ENCODE assay signal across 8 cellular contexts in the genomic region with DNA sequence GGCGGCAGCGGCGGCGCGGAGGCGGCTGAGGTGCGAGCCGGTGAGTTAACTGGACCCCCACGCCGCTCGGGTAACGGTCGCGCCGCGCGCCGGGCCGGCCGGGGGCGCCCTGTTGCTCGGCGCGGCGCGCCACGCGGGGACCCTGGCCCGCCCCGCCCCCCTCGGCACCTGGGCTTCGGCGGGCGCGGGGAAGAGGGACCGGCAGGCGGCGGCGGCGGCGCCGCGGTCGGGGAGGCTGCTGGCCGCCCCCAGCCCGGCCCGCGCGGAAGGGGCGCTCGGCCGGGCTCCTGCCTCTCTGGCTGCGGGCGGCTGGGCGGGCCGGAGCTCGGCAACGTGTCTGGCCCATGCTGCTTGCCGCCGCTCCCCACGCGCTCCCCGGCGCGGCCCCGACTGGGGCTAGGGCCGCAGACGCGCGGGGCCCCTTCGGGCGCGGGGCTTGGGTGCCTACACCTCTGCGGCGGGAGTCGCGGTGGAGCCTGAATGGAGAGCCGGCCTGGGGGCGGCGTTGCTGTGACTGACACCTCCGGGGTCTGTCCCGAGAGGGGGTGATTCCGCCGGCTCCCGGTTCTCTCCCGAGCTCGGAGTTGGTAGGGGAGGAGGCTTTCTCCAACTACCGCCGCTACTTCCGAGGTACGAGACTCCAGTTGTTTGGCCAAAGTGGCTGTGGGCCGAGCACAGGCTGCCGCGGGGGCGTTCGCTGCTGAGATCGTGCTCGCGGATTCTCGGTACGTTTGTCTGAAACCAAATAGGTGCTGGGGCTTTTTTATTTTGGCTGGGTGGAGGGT. TPM values are rescaled to one million over a fixed set of nuclear protein-coding genes. Genes with fewer than 3 reads are reported as not detected.
DNase-seq lines count a peak whose midpoint lies in the region; ATAC-seq lines count a peak whose summit lies in the region.

No MANE protein-coding gene starts in this region.

- peak overlapping the region; percentile 79 to 96 (median 88) for H3K9ac ChIP-seq in BLaER1 treated with 17β-estradiol and CSF1 and Interleukin-3, amounts not matched to agents 10 nM and 100 nM
- H3K9ac ChIP-seq in neuronal stem cell (ENCODE audit: low read depth, low read length, poor library complexity), result peak overlapping the region; percentile 91

- 0 out of 22 replicates have a peak, but pooled peaks cover 0 to 5% (median 0%) of the 10 kb centered on the region in 11 experiments for H3K27me3 ChIP-seq in BLaER1 treated with 17β-estradiol and CSF1 and Interleukin-3, amounts not matched to agents 10 nM and 100 nM
- H3K27me3 ChIP-seq in neuronal stem cell (ENCODE audit: control insufficient read depth in 3 of 3, insufficient read depth in 3 of 3, low read depth in 1 of 3, low read length in 3 of 3), result peaks cover 0 to 41% (median 0%) of the 10 kb centered on the region in 3 experiments

- H4K8ac ChIP-seq in neuronal stem cell (ENCODE audit: low read depth, low read length), result no peak overlapping the region

- H2BK120ac ChIP-seq in neuronal stem cell (ENCODE audit: low read depth, low read length), result no peak overlapping the region

- H3K4ac ChIP-seq in neuronal stem cell (ENCODE audit: low read length), result no peak overlapping the region

- H2BK15ac ChIP-seq in neuronal stem cell (ENCODE audit: low read length), result peak overlapping the region; percentile 83

- DNase-seq in OCI-M1 (lab: John Stamatoyannopoulos, UW) (peak; percentile 52), foreskin melanocyte (peak; percentile 30), neuronal stem cell (ENCODE audit: low spot score) (peak; percentile 56), ureter (ENCODE audit: low spot score) (peak; percentile 42)
- peak; percentile 75 for DNase-seq in activated effector memory CD4-positive, alpha-beta T cell treated with anti-CD3 and anti-CD28 coated beads, Interleukin-2, amount 50 U/mL, for 16 hours

- no CpG with 5 or more reads among the region's 101 CpGs for WGBS in neuronal stem cell (ENCODE audit: extremely low coverage in 2 of 2, insufficient read length in 2 of 2, insufficient replicate concordance in 1 of 2), 2 donors

- ATAC-seq in GM19035 (IDR thresholded peaks at IDR 0.05; ENCODE audit: unreplicated experiment) (peak; percentile 36), HG03135 (IDR thresholded peaks at IDR 0.05; ENCODE audit: unreplicated experiment) (peak; percentile 34)

- no peak overlapping the region for H2AK5ac ChIP-seq in neuronal stem cell (ENCODE audit: low read depth, low read length)

- no peaks in the 10 kb centered on the region for H3K9me3 ChIP-seq in BLaER1 treated with 17β-estradiol and CSF1 and Interleukin-3, amounts not matched to agents 10 nM and 100 nM (replicated peaks in 1 of 11)
- H3K9me3 ChIP-seq in neuronal stem cell (replicated peaks in 1 of 2; ENCODE audit: control insufficient read depth in 2 of 2, insufficient read depth in 1 of 2, low read depth in 1 of 2, low read length in 2 of 2), result no peaks in the 10 kb centered on the region

- H2AFZ ChIP-seq in neuronal stem cell (ENCODE audit: low read length), result peak overlapping the region; percentile 97

- H3K23ac ChIP-seq in neuronal stem cell (ENCODE audit: low read depth, low read length, poor library complexity), result peak overlapping the region; percentile 8

- peak overlapping the region; percentile 96 for H3K18ac ChIP-seq in neuronal stem cell (ENCODE audit: low read length)

- H4K20me1 ChIP-seq in BLaER1 treated with 17β-estradiol and CSF1 and Interleukin-3, amounts not matched to agents 10 nM and 100 nM, result peaks cover 0 to 51% (median 36%) of the 10 kb centered on the region in 11 experiments; a peak in 15 of 22 replicates

- H4K91ac ChIP-seq in neuronal stem cell (ENCODE audit: low read depth, low read length, poor library complexity), result no peak overlapping the region

- peak overlapping the region; percentile 5 to 92 (median 86); a peak in 21 of 22 replicates for H3K27ac ChIP-seq in BLaER1 treated with 17β-estradiol and CSF1 and Interleukin-3, amounts not matched to agents 10 nM and 100 nM
- H3K27ac ChIP-seq in neuronal stem cell (replicated peaks; ENCODE audit: low read length), result peak overlapping the region; percentile 88

- H3K4me3 ChIP-seq in BLaER1 treated with 17β-estradiol and CSF1 and Interleukin-3, amounts not matched to agents 10 nM and 100 nM, result peak overlapping the region; percentile 79 to 97 (median 92)
- peak overlapping the region; percentile 81 to 99 for H3K4me3 ChIP-seq in neuronal stem cell (ENCODE audit: low read length in 2 of 2)

- H3K14ac ChIP-seq in neuronal stem cell (ENCODE audit: low read length), result peak overlapping the region; percentile 47

- H3K36me3 ChIP-seq in BLaER1 treated with 17β-estradiol and CSF1 and Interleukin-3, amounts not matched to agents 10 nM and 100 nM, result no peaks in the 10 kb centered on the region
- no peaks in the 10 kb centered on the region for H3K36me3 ChIP-seq in neuronal stem cell (replicated peaks in 1 of 2; ENCODE audit: control insufficient read depth in 2 of 2, insufficient read depth in 2 of 2, low read length in 2 of 2)

- peaks cover 21 to 52% (median 46%) of the 10 kb centered on the region in 10 experiments; a peak in 19 of 20 replicates for H3K4me1 ChIP-seq in BLaER1 treated with 17β-estradiol and CSF1 and Interleukin-3, amounts not matched to agents 10 nM and 100 nM
- H3K4me1 ChIP-seq in neuronal stem cell (ENCODE audit: control insufficient read depth in 2 of 2, insufficient read depth in 1 of 2, low read depth in 1 of 2, low read length in 2 of 2), result peaks cover 0 to 7% of the 10 kb centered on the region in 2 donors

- H2BK12ac ChIP-seq in neuronal stem cell (ENCODE audit: low read length), result no peak overlapping the region

- H3K4me2 ChIP-seq in BLaER1 treated with 17β-estradiol and CSF1 and Interleukin-3, amounts not matched to agents 10 nM and 100 nM, result peak overlapping the region; percentile 85 to 95 (median 90)
- peak overlapping the region; percentile 61 for H3K4me2 ChIP-seq in neuronal stem cell (ENCODE audit: insufficient read depth, low read length, poor library complexity, severe bottlenecking)

- H3K79me1 ChIP-seq in neuronal stem cell (ENCODE audit: low read depth, low read length), result peaks cover 2% of the 10 kb centered on the region

- peak overlapping the region; percentile 93 for H2BK5ac ChIP-seq in neuronal stem cell (ENCODE audit: low read length)

RNA-seq across cellular contexts. Expression of a gene that starts 0.5 kb away (rescaled TPM):
- polyA plus RNA-seq in neuronal stem cell (2013, experiment 1 of 2), result 12.1 TPM
- 13.3 TPM for polyA plus RNA-seq in neuronal stem cell (2013, experiment 2 of 2)
- total RNA-seq in ureter, result 19.8 TPM

Comparison
In these comparisons a context has a peak if more than half of its experiments do, and no peak if none do; other contexts are left out.
1. Peak in every context shown above with its lines: DNase-seq, ATAC-seq, H3K4me3 ChIP-seq and H3K27ac ChIP-seq.